35 cellular contexts compared by ENCODE assay signal in genomic region chr11:79453617-79454016, GRCh38. TPM values are rescaled to one million over a fixed set of nuclear protein-coding genes. Genes with fewer than 3 reads are reported as not detected.
"Had no signal": no experiment of that assay in that cellular context is flagged by ENCODE, and none has a peak within 500 bp of the region (broad histone marks: within the 10 kb centered on the region; RNA-seq: fewer than 3 reads in every experiment).

No MANE protein-coding gene starts in this region.

- H3K4me3 ChIP-seq: MG63 had no signal

- DNase-seq: Karpas-422, Kasumi-1, MG63, MM.1S, MV-4-11, NCI-H1048, NCI-H1092, NCI-H1092 treated with DMSO at 0.1 percent for 48 hours, NCI-H1105, NCI-H1105 treated with DMSO at 0.1 percent for 48 hours, NCI-H1417, NCI-H1417 treated with DMSO at 0.1 percent for 48 hours, NCI-H1436, NCI-H1436 treated with DMSO at 0.1 percent for 48 hours, NCI-H146, NCI-H1694, NCI-H187, NCI-H187 treated with DMSO at 0.1 percent for 48 hours, NCI-H1930, NCI-H2029, NCI-H2029 treated with DMSO at 0.1 percent for 48 hours, NCI-H2081, NCI-H2081 treated with DMSO at 0.1 percent for 48 hours, NCI-H2107, NCI-H2171, NCI-H2171 treated with DMSO at 0.1 percent for 48 hours, NCI-H2227 treated with DMSO at 0.1 percent for 48 hours, NCI-H226, NCI-H345, NCI-H446, NCI-H446 treated with DMSO at 0.1 percent for 48 hours, NCI-H510A, NCI-H510A treated with DMSO at 0.1 percent for 48 hours, NCI-H524 had no signal

- H3K27me3 ChIP-seq: MG63 had no signal

- H3K9me3 ChIP-seq: MG63 had no signal

- H3K36me3 ChIP-seq: MG63 had no signal

RNA-seq across cellular contexts. Expression of gene TENM4, which starts 12.8 kb away (rescaled TPM):
- total RNA-seq: NCI-H460 had no signal
